In genomic region chr6:97757575-97757974, GRCh38 we compare ENCODE assay signal across 26 cellular contexts.
A peak's percentile ranks its signal among the peaks of the same experiment; 100 is the strongest.
DNase-seq lines count a peak whose midpoint lies in the region; ATAC-seq, FAIRE-seq and TF ChIP-seq lines count a peak whose summit lies in the region.
"Had no signal": no experiment of that assay in that cellular context is flagged by ENCODE, and none has a peak within 500 bp of the region (broad histone marks: within the 10 kb centered on the region; RNA-seq: fewer than 3 reads in every experiment).

No MANE protein-coding gene starts in this region.

- no peaks in the 10 kb centered on the region for H3K23me2 ChIP-seq in H1 (ENCODE audit: low read depth, low read length)

- H3K4me3 ChIP-seq in HepG2 (replicated peaks in 1 of 3; ENCODE audit: insufficient read depth in 1 of 3, low read depth in 2 of 3, low read length in 3 of 3) (no peak overlapping the region), right lobe of liver (no peak overlapping the region), GM23338 (no peak overlapping the region), H1 (ENCODE audit: extremely low read depth in 1 of 4, insufficient read depth in 2 of 4, low read depth in 3 of 4, low read length in 4 of 4) (no peak overlapping the region), trophoblast cell (ENCODE audit: low read depth, low read length) (no peak overlapping the region)
- H3K4me3 ChIP-seq: BLaER1 had no signal

- no peak overlapping the region for H3K4ac ChIP-seq in H1 (replicated peaks; ENCODE audit: insufficient read length, low read depth, low read length)
- H3K4ac ChIP-seq in trophoblast cell (ENCODE audit: low read depth, low read length), result no peak overlapping the region

- no peaks in the 10 kb centered on the region for H3K36me3 Mint-ChIP-seq in GM23338 (ENCODE audit: low read depth)
- H3K36me3 Mint-ChIP-seq: CD14-positive monocyte; CD4-positive, alpha-beta memory T cell; CD4-positive, CD25-positive, alpha-beta regulatory T cell; CD8-positive, alpha-beta memory T cell had no signal

- no peaks in the 10 kb centered on the region for H3K9me3 Mint-ChIP-seq in GM23338

- TF ChIP-seq POLR2A in HepG2 (IDR thresholded peaks at IDR 0.05; ENCODE audit: insufficient read depth in 1 of 2, low read depth in 2 of 2, low read length in 2 of 2) (no peak), right lobe of liver (IDR thresholded peaks at IDR 0.05) (no peak), H1 (IDR thresholded peaks at IDR 0.05; ENCODE audit: control extremely low read depth in 1 of 2, low read depth in 2 of 2, low read length in 2 of 2) (no peak)

- H2AFZ ChIP-seq in HepG2 (ENCODE audit: low read length) (no peak overlapping the region), GM23338 (peak overlapping the region; percentile 85), H1 (ENCODE audit: low read length) (0 out of 2 replicates have a peak overlapping the region, but pooled peaks have one; percentile 20), trophoblast cell (ENCODE audit: insufficient read depth, low read length, poor library complexity) (no peak overlapping the region)

- H3K18ac ChIP-seq in H1 (ENCODE audit: extremely low read depth, low read length) (no peak overlapping the region), trophoblast cell (ENCODE audit: low read length) (no peak overlapping the region)

- no peak overlapping the region for H4K12ac ChIP-seq in trophoblast cell (ENCODE audit: low read depth, low read length)

- in situ Hi-C loops in HepG2 (cut with HindIII; ENCODE audit: extremely low pct_ligation_motif_present, low pct_unique_long_range_greater_than_20kb), result no loop called here

- TF ChIP-seq CTCF in HepG2 (CRISPR knock-in tag; IDR thresholded peaks at IDR 0.05) (no peak), right lobe of liver (IDR thresholded peaks at IDR 0.05) (no peak), GM23338 (conservative IDR thresholded peaks at IDR 0.05; ENCODE audit: low read depth in 2 of 2) (no peak), H1 (IDR thresholded peaks at IDR 0.05; ENCODE audit: control extremely low read depth in 1 of 3, insufficient read depth in 1 of 3, low read depth in 1 of 3, low read length in 3 of 3) (no peak)

- DNase-seq in HepG2 (ENCODE audit: low spot score), result no peak
- DNase-seq in right lobe of liver, result no peak
- no peak for DNase-seq in GM23338 (ENCODE audit: low spot score)
- no peak for DNase-seq in H1 (ENCODE audit: low read depth in 1 of 2, low spot score in 2 of 2)
- peak; percentile 66 to 76 for DNase-seq in trophoblast cell
- no peak for DNase-seq in GOT3 (lab: John Stamatoyannopoulos, UW)
- DNase-seq in cortex of kidney (lab: John Stamatoyannopoulos, UW), result no peak
- DNase-seq in Ammon's horn (ENCODE audit: low spot score), result no peak
- DNase-seq: 8988T; AML-193; BE2C; C1 segment of cervical spinal cord; Calu3; CD4-positive, alpha-beta memory T cell; CD4-positive, CD25-positive, alpha-beta regulatory T cell; CD8-positive, alpha-beta memory T cell; COR-L47; DMS79 treated with DMSO at 0.1 percent for 48 hours; GF-D8 had no signal

- no peaks in the 10 kb centered on the region for H3K79me1 ChIP-seq in H1 (ENCODE audit: low read depth, low read length)
- no peaks in the 10 kb centered on the region for H3K79me1 ChIP-seq in trophoblast cell (ENCODE audit: low read length)

- H2BK5ac ChIP-seq in H1 (ENCODE audit: low read depth, low read length) (no peak overlapping the region), trophoblast cell (ENCODE audit: low read depth, low read length, poor library complexity) (no peak overlapping the region)

- POLR2A ChIA-PET in HepG2 (lab: Yijun Ruan, JAX) (no interaction called here), H1 (lab: Charles Lee; ENCODE audit: partially characterized antibody) (no interaction called here)

- no peak overlapping the region for H3K14ac ChIP-seq in H1 (ENCODE audit: insufficient read length)
- no peak overlapping the region for H3K14ac ChIP-seq in trophoblast cell (ENCODE audit: low read length)

- no peak overlapping the region for H4K8ac ChIP-seq in H1 (ENCODE audit: extremely low read depth, insufficient read depth, low read length)
- H4K8ac ChIP-seq in trophoblast cell (ENCODE audit: low read depth, low read length), result no peak overlapping the region

- H3K27me3 ChIP-seq in HepG2 (ENCODE audit: control insufficient read depth in 1 of 2, insufficient read depth in 2 of 2, low read length in 2 of 2), result no peaks in the 10 kb centered on the region
- H3K27me3 ChIP-seq in right lobe of liver, result no peaks in the 10 kb centered on the region
- no peaks in the 10 kb centered on the region for H3K27me3 ChIP-seq in GM23338 (ENCODE audit: insufficient read depth)
- no peaks in the 10 kb centered on the region for H3K27me3 ChIP-seq in H1 (replicated peaks in 1 of 4; ENCODE audit: control insufficient read depth in 3 of 4, extremely low read depth in 1 of 4, insufficient read depth in 3 of 4, low read length in 3 of 4)
- no peaks in the 10 kb centered on the region for H3K27me3 ChIP-seq in trophoblast cell (ENCODE audit: insufficient read depth, low read length)
- H3K27me3 ChIP-seq: BE2C, BLaER1 had no signal

- no peaks in the 10 kb centered on the region for H3F3A ChIP-seq in GM23338 (replicated peaks; ENCODE audit: low read depth)

- peak overlapping the region; percentile 30; the same call in 1 of the 2 replicates for H2BK12ac ChIP-seq in H1 (ENCODE audit: low read depth, low read length)
- no peak overlapping the region for H2BK12ac ChIP-seq in trophoblast cell (ENCODE audit: low read length)

- H3K23ac ChIP-seq in H1 (ENCODE audit: insufficient read length) (no peak overlapping the region), trophoblast cell (ENCODE audit: low read length) (no peak overlapping the region)

- H3K9me2 ChIP-seq in GM23338 (ENCODE audit: insufficient read depth), result peaks cover 8% of the 10 kb centered on the region; the same call in 1 of the 2 replicates

- no TSS peak for BruUV-seq in HepG2 (replicated peaks; lab: Mats Ljungman, UMichigan)

- H3K4me1 ChIP-seq in HepG2 (ENCODE audit: insufficient read depth, low read length) (no peaks in the 10 kb centered on the region), right lobe of liver (no peaks in the 10 kb centered on the region), GM23338 (ENCODE audit: insufficient read depth) (0 out of 2 replicates have a peak, but pooled peaks cover under 1% of the 10 kb centered on the region), H1 (replicated peaks in 1 of 4; ENCODE audit: control insufficient read depth in 3 of 4, insufficient read depth in 4 of 4, low read length in 3 of 4) (no peaks in the 10 kb centered on the region), trophoblast cell (ENCODE audit: control insufficient read depth in 1 of 2, insufficient read depth in 2 of 2, low read length in 2 of 2) (peaks cover 0 to 4% of the 10 kb centered on the region in 2 experiments)
- H3K4me1 ChIP-seq: BE2C, BLaER1 had no signal

- ATAC-seq in HepG2 (no peak), right lobe of liver (no peak), GM23338 (no peak)

- H4K91ac ChIP-seq in H1 (replicated peaks; ENCODE audit: insufficient read length, low read length) (no peak overlapping the region), trophoblast cell (ENCODE audit: low read depth, low read length) (no peak overlapping the region)

- H2AK5ac ChIP-seq in H1 (ENCODE audit: low read depth, low read length) (no peak overlapping the region), trophoblast cell (ENCODE audit: low read length) (no peak overlapping the region)

- H4K20me1 ChIP-seq in HepG2 (ENCODE audit: insufficient read depth, low read length) (no peaks in the 10 kb centered on the region), GM23338 (replicated peaks; ENCODE audit: insufficient read depth) (no peaks in the 10 kb centered on the region), H1 (replicated peaks in 1 of 2; ENCODE audit: control insufficient read depth in 1 of 2, insufficient read depth in 2 of 2, low read length in 2 of 2) (no peaks in the 10 kb centered on the region)
- H4K20me1 ChIP-seq: BLaER1 had no signal

- CTCF ChIA-PET in HepG2 (lab: Yijun Ruan, JAX; ENCODE audit: low intra/inter-chr PET ratio, low total read pairs) (no interaction called here), H1 (lab: Charles Lee; ENCODE audit: partially characterized antibody) (interaction anchor here (1.2 to 2.0 kb wide), 2 partner anchors 32 to 55 kb away, joined by 3 to 5 read pairs; no protein-coding TSS in a partner anchor)

- intact Hi-C loops in HepG2 (cut with micrococcal nuclease; ENCODE audit: unreplicated experiment), result no loop called here
- intact Hi-C loops in right lobe of liver (cut with DNase I), result no loop called here

- TF ChIP-seq RAD21 in HepG2 (CRISPR knock-in tag; IDR thresholded peaks at IDR 0.05) (no peak), H1 (IDR thresholded peaks at IDR 0.05 in 1 of 2, conservative IDR thresholded peaks at IDR 0.05 in 1 of 2; ENCODE audit: low read depth in 2 of 2, low read length in 2 of 2) (no peak)

- no peaks in the 10 kb centered on the region for H3K27me3 Mint-ChIP-seq in GM23338 (ENCODE audit: insufficient read depth, low read depth, poor library complexity)
- H3K27me3 Mint-ChIP-seq: CD4-positive, alpha-beta memory T cell; CD8-positive, alpha-beta memory T cell had no signal

- H3K79me2 ChIP-seq in HepG2 (ENCODE audit: insufficient read depth, low read length), result no peaks in the 10 kb centered on the region
- H3K79me2 ChIP-seq in GM23338 (replicated peaks; ENCODE audit: insufficient read depth), result no peaks in the 10 kb centered on the region
- no peaks in the 10 kb centered on the region for H3K79me2 ChIP-seq in H1 (ENCODE audit: control insufficient read depth in 1 of 2, insufficient read depth in 2 of 2, low read length in 2 of 2)
- no peaks in the 10 kb centered on the region for H3K79me2 ChIP-seq in trophoblast cell (ENCODE audit: control insufficient read depth, insufficient read depth, low read length, poor library complexity)

- H3K4me2 ChIP-seq in HepG2 (ENCODE audit: low read depth, low read length) (no peak overlapping the region), GM23338 (no peak overlapping the region), H1 (ENCODE audit: insufficient read depth in 1 of 2, low read depth in 2 of 2, low read length in 2 of 2) (no peak overlapping the region), trophoblast cell (ENCODE audit: low read length) (no peak overlapping the region)
- H3K4me2 ChIP-seq: BLaER1 had no signal

- H3K36me3 ChIP-seq in HepG2 (replicated peaks in 1 of 2; ENCODE audit: control insufficient read depth in 1 of 2, insufficient read depth in 2 of 2, low read length in 2 of 2) (no peaks in the 10 kb centered on the region), right lobe of liver (no peaks in the 10 kb centered on the region), GM23338 (ENCODE audit: insufficient read depth) (no peaks in the 10 kb centered on the region), H1 (ENCODE audit: control insufficient read depth in 2 of 4, insufficient read depth in 4 of 4, low read length in 3 of 4) (no peaks in the 10 kb centered on the region), trophoblast cell (ENCODE audit: control insufficient read depth in 1 of 2, insufficient read depth in 2 of 2, low read length in 2 of 2) (no peaks in the 10 kb centered on the region)
- H3K36me3 ChIP-seq: BE2C, BLaER1 had no signal

- no peak for TF ChIP-seq EP300 in HepG2 (IDR thresholded peaks at IDR 0.05; ENCODE audit: low read depth in 2 of 2, low read length in 2 of 2)
- no peak for TF ChIP-seq EP300 in HepG2 (CRISPR knock-in tag; IDR thresholded peaks at IDR 0.05; ENCODE audit: borderline replicate concordance)
- TF ChIP-seq EP300 in H1 (IDR thresholded peaks at IDR 0.05; ENCODE audit: borderline replicate concordance in 1 of 2, low read depth in 2 of 2, low read length in 2 of 2), result no peak

- no peak overlapping the region for H2BK120ac ChIP-seq in H1 (replicated peaks; ENCODE audit: low read depth, low read length)
- H2BK120ac ChIP-seq in trophoblast cell (ENCODE audit: insufficient read depth, low read length, poor library complexity), result no peak overlapping the region

- no peak overlapping the region for H3K4me3 Mint-ChIP-seq in GM23338
- H3K4me3 Mint-ChIP-seq: CD14-positive monocyte; CD4-positive, alpha-beta memory T cell; CD8-positive, alpha-beta memory T cell had no signal

- no peak overlapping the region for H2BK20ac ChIP-seq in H1 (ENCODE audit: low read length)

- FAIRE-seq in HepG2 (lab: Jason Lieb, UNC) (no peak), H1 (lab: Jason Lieb, UNC) (no peak)
- FAIRE-seq: A204.1, D721Med, G401.6, GM12891, GM19239 had no signal

- WGBS in HepG2 (ENCODE audit: low lambda C conversion rate), result 16% methylated on average over 3 of the region's 3 CpGs
- WGBS in right lobe of liver (ENCODE audit: insufficient coverage, low coverage, low lambda C conversion rate, missing lambda C conversion rate), result 40% methylated on average over 3 of the region's 3 CpGs
- WGBS in H1 (ENCODE audit: extremely low coverage in 1 of 2, insufficient coverage in 1 of 2, insufficient read length in 1 of 2, insufficient replicate concordance in 2 of 2, low coverage in 1 of 2, low lambda C conversion rate in 2 of 2, missing lambda C conversion rate in 1 of 2), 2 experiments, result 93% methylated on average over 3 of the region's 3 CpGs; no CpG with 5 or more reads in 1 of the 2 experiments
- WGBS in trophoblast cell (ENCODE audit: extremely low coverage, insufficient coverage, insufficient read length), result no CpG with 5 or more reads among the region's 3 CpGs

- H3K27ac ChIP-seq in HepG2 (ENCODE audit: extremely low read length, insufficient read depth, low read length), result no peak overlapping the region
- H3K27ac ChIP-seq in right lobe of liver, result no peak overlapping the region
- no peak overlapping the region for H3K27ac ChIP-seq in GM23338 (ENCODE audit: low read depth)
- no peak overlapping the region for H3K27ac ChIP-seq in H1 (ENCODE audit: low read depth, low read length)
- H3K27ac ChIP-seq in trophoblast cell (ENCODE audit: low read depth, low read length), result no peak overlapping the region
- H3K27ac ChIP-seq: BLaER1 had no signal

- H3K9ac ChIP-seq in HepG2 (ENCODE audit: insufficient read depth, low read depth, low read length) (no peak overlapping the region), H1 (replicated peaks in 1 of 4; ENCODE audit: extremely low read depth in 1 of 4, low read depth in 3 of 4, low read length in 3 of 4) (no peak overlapping the region), trophoblast cell (ENCODE audit: low read length) (no peak overlapping the region)
- H3K9ac ChIP-seq: BLaER1 had no signal

- no peak overlapping the region for H3K27ac Mint-ChIP-seq in GM23338
- H3K27ac Mint-ChIP-seq: CD14-positive monocyte; CD4-positive, alpha-beta memory T cell; CD4-positive, CD25-positive, alpha-beta regulatory T cell; CD8-positive, alpha-beta memory T cell had no signal

- H3K4me1 Mint-ChIP-seq in GM23338, result 0 out of 3 replicates have a peak, but pooled peaks cover 2% of the 10 kb centered on the region
- H3K4me1 Mint-ChIP-seq: CD14-positive monocyte; CD4-positive, alpha-beta memory T cell; CD4-positive, CD25-positive, alpha-beta regulatory T cell; CD8-positive, alpha-beta memory T cell had no signal

- no peak overlapping the region for H2BK15ac ChIP-seq in H1 (ENCODE audit: low read length)

- no peaks in the 10 kb centered on the region for H3K9me3 ChIP-seq in HepG2 (ENCODE audit: low read length)
- no peaks in the 10 kb centered on the region for H3K9me3 ChIP-seq in right lobe of liver
- no peaks in the 10 kb centered on the region for H3K9me3 ChIP-seq in H1 (ENCODE audit: insufficient read depth in 2 of 2, low read depth in 1 of 2, low read length in 1 of 2)
- no peaks in the 10 kb centered on the region for H3K9me3 ChIP-seq in trophoblast cell (ENCODE audit: insufficient read depth, low read depth, low read length)
- H3K9me3 ChIP-seq: BE2C, BLaER1 had no signal

- no peak overlapping the region for H3K56ac ChIP-seq in H1 (replicated peaks; ENCODE audit: insufficient read length, low read depth, low read length)

- no peak overlapping the region for H4K5ac ChIP-seq in H1 (ENCODE audit: insufficient read length, low read depth, low read length)

Comparison
In these comparisons a context has a peak if more than half of its experiments do, and no peak if none do; other contexts are left out.
1. DNase-seq: peak in trophoblast cell (2 of 2); none in HepG2 (single experiment), right lobe of liver (0 of 3), GM23338 (single experiment), H1 (0 of 2), GOT3 (single experiment), cortex of kidney (single experiment) and Ammon's horn (single experiment).
2. H2AFZ ChIP-seq: peak in GM23338 (single experiment) and H1 (single experiment); none in HepG2 (single experiment) and trophoblast cell (single experiment).